Comparison of ENCODE assay signal across 1 cellular context in the genomic region with DNA sequence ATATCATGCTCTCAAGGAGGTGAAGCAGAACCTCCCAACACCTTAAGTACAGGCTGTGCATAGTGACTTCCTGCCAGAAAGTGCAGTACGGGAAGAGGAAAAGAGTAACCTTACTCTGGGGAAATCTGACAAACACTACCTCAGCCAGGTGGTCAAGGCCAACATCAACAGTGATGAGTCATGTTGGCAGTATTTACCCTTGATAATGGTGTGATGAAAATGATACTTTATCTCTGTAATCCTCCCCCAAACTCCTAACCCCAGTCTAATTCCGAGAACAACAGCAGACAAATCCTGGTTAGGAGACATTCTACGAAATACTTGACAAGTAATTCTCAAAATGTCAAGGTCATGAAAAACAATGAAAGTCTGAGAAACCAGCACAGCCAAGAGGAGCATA.
TF ChIP-seq lines count a peak whose summit lies in the region.

No MANE protein-coding gene starts in this region.

TF ChIP-seq in HEK293, 187 proteins besides CTCF, POLR2A, EP300 and RAD21 (continued from another document):
- TF ChIP-seq ZBTB44 (tag by site-specific recombination; IDR thresholded peaks at IDR 0.05) (no peak), ZBTB17 (tag by site-specific recombination; IDR thresholded peaks at IDR 0.05) (no peak), OVOL3 (tag by site-specific recombination; IDR thresholded peaks at IDR 0.05) (no peak)
